1 cellular context compared by ENCODE assay signal in genomic region chr12:83434600-83434999, GRCh38.
TF ChIP-seq lines count a peak whose summit lies in the region.

No MANE protein-coding gene starts in this region.

TF ChIP-seq in GM23338, 12 proteins besides CTCF, POLR2A, EP300 and RAD21 (continued from another document):
- TF ChIP-seq ZNF462 (CRISPR knock-in tag; IDR thresholded peaks at IDR 0.05) (no peak), POLR2AphosphoS5 (IDR thresholded peaks at IDR 0.05; ENCODE audit: low read depth) (no peak), ETS1 (IDR thresholded peaks at IDR 0.05) (no peak), JUNB (IDR thresholded peaks at IDR 0.05; ENCODE audit: unreplicated experiment) (no peak), CREB1 (CRISPR knock-in tag; IDR thresholded peaks at IDR 0.05; ENCODE audit: low read depth) (no peak), REST (IDR thresholded peaks at IDR 0.05; ENCODE audit: unreplicated experiment) (no peak), EZH2 (IDR thresholded peaks at IDR 0.05; ENCODE audit: low read depth, unreplicated experiment) (no peak), NANOG (IDR thresholded peaks at IDR 0.05; ENCODE audit: borderline replicate concordance) (no peak), ZNF114 (CRISPR knock-in tag; IDR thresholded peaks at IDR 0.05) (no peak)
